8 cellular contexts compared by ENCODE assay signal in genomic region chr12:49621651-49622500, GRCh38. TPM values are rescaled to one million over a fixed set of nuclear protein-coding genes. Genes with fewer than 3 reads are reported as not detected.
DNase-seq lines count a peak whose midpoint lies in the region; ATAC-seq and TF ChIP-seq lines count a peak whose summit lies in the region.

No MANE protein-coding gene starts in this region.

- DNase-seq in T-helper 2 cell treated with Interferon-gamma antibody and Interleukin-4, amounts not matched to agents 5 μg/mL and 100 μg/mL, for 36 hours (ENCODE audit: low spot score), result no peak
- DNase-seq in T-helper 2 cell, result no peak
- DNase-seq in WERI-Rb-1, result no peak
- peak in 1 of 3 donors; percentile 61 for DNase-seq in right cardiac atrium
- no peak for DNase-seq in stimulated activated naive CD8-positive, alpha-beta T cell treated with anti-CD3 and anti-CD28 coated beads, Interleukin-15, amount 100 ng/mL, for 72 hours
- DNase-seq in NCI-H345 treated with DMSO at 0.1 percent for 48 hours (lab: John Stamatoyannopoulos, UW; ENCODE audit: unreplicated experiment), result no peak
- DNase-seq in amniotic stem cell (lab: John Stamatoyannopoulos, UW), result no peak
- no peak for DNase-seq in NCI-H1105 (lab: John Stamatoyannopoulos, UW)

- TF ChIP-seq CTCF in WERI-Rb-1 (IDR thresholded peaks at IDR 0.05; ENCODE audit: low read depth, low read length), result no peak

- H3K27ac ChIP-seq in WERI-Rb-1 (peak overlapping the region; percentile 45; the same call in 1 of the 2 replicates), right cardiac atrium (ENCODE audit: low read length) (peak overlapping the region; percentile 60)

- peaks cover 37% of the 10 kb centered on the region for H3K27me3 Mint-ChIP-seq in T-helper 2 cell treated with Interferon-gamma antibody and Interleukin-4, amounts not matched to agents 5 μg/mL and 100 μg/mL, for 36 hours (ENCODE audit: low read depth)
- H3K27me3 Mint-ChIP-seq in stimulated activated naive CD8-positive, alpha-beta T cell treated with anti-CD3 and anti-CD28 coated beads, Interleukin-15, amount 100 ng/mL, for 72 hours, result peaks cover 32% of the 10 kb centered on the region

- H3K36me3 Mint-ChIP-seq in T-helper 2 cell treated with Interferon-gamma antibody and Interleukin-4, amounts not matched to agents 5 μg/mL and 100 μg/mL, for 36 hours (ENCODE audit: low read depth), result no peaks in the 10 kb centered on the region

- ATAC-seq in right cardiac atrium, result peak in 1 of 2 donors; percentile 3
- ATAC-seq in stimulated activated naive CD8-positive, alpha-beta T cell treated with anti-CD3 and anti-CD28 coated beads, Interleukin-15, amount 100 ng/mL, for 72 hours, result no peak

- peak overlapping the region; percentile 81 for H3K4me3 Mint-ChIP-seq in T-helper 2 cell treated with Interferon-gamma antibody and Interleukin-4, amounts not matched to agents 5 μg/mL and 100 μg/mL, for 36 hours
- peak overlapping the region; percentile 79 to 87 for H3K4me3 Mint-ChIP-seq in stimulated activated naive CD8-positive, alpha-beta T cell treated with anti-CD3 and anti-CD28 coated beads, Interleukin-15, amount 100 ng/mL, for 72 hours

- H3K4me1 Mint-ChIP-seq in T-helper 2 cell treated with Interferon-gamma antibody and Interleukin-4, amounts not matched to agents 5 μg/mL and 100 μg/mL, for 36 hours (ENCODE audit: low read depth), result peaks cover 26% of the 10 kb centered on the region
- H3K4me1 Mint-ChIP-seq in stimulated activated naive CD8-positive, alpha-beta T cell treated with anti-CD3 and anti-CD28 coated beads, Interleukin-15, amount 100 ng/mL, for 72 hours, result peaks cover 29% of the 10 kb centered on the region

- H3K27me3 ChIP-seq in WERI-Rb-1 (ENCODE audit: insufficient read depth, low read depth, severe bottlenecking) (no peaks in the 10 kb centered on the region), right cardiac atrium (ENCODE audit: control insufficient read depth, insufficient read depth) (no peaks in the 10 kb centered on the region)

- H3K27ac Mint-ChIP-seq in T-helper 2 cell treated with Interferon-gamma antibody and Interleukin-4, amounts not matched to agents 5 μg/mL and 100 μg/mL, for 36 hours, result peak overlapping the region; percentile 84
- no peak overlapping the region for H3K27ac Mint-ChIP-seq in stimulated activated naive CD8-positive, alpha-beta T cell treated with anti-CD3 and anti-CD28 coated beads, Interleukin-15, amount 100 ng/mL, for 72 hours

- WGBS in right cardiac atrium, result 6% methylated on average over 33 of the region's 33 CpGs

- H3K9me3 Mint-ChIP-seq in T-helper 2 cell treated with Interferon-gamma antibody and Interleukin-4, amounts not matched to agents 5 μg/mL and 100 μg/mL, for 36 hours, result no peaks in the 10 kb centered on the region
- no peaks in the 10 kb centered on the region for H3K9me3 Mint-ChIP-seq in stimulated activated naive CD8-positive, alpha-beta T cell treated with anti-CD3 and anti-CD28 coated beads, Interleukin-15, amount 100 ng/mL, for 72 hours

- peaks cover 2% of the 10 kb centered on the region for H3K4me1 ChIP-seq in right cardiac atrium (ENCODE audit: control insufficient read depth, insufficient read depth, low read length)

- H3K36me3 ChIP-seq in WERI-Rb-1, result no peaks in the 10 kb centered on the region

- intact Hi-C loops in right cardiac atrium (cut with DNase I), result loop anchor here in 1 of 4 donors (5.0 kb wide), 1 partner anchor 40 kb away; no protein-coding TSS in a partner anchor

- no peaks in the 10 kb centered on the region for H3K9me3 ChIP-seq in WERI-Rb-1 (ENCODE audit: severe bottlenecking)
- no peaks in the 10 kb centered on the region for H3K9me3 ChIP-seq in right cardiac atrium (ENCODE audit: control insufficient read depth, low read length)

- H3K4me3 ChIP-seq in WERI-Rb-1 (ENCODE audit: low read depth, low read length) (peak overlapping the region; percentile 61), right cardiac atrium (ENCODE audit: low read length) (peak overlapping the region; percentile 56)

RNA-seq across cellular contexts. Expression of gene PRPF40B, which starts 1.5 kb away (rescaled TPM):
- total RNA-seq in right cardiac atrium, result 10 to 100 TPM; 19.2 to 26.7 (median 22.1) TPM
- 15.9 TPM for polyA plus RNA-seq in right cardiac atrium

RNA-seq across cellular contexts. Expression of gene FAM186B, which starts 16.4 kb away (rescaled TPM):
- total RNA-seq in right cardiac atrium, result under 1 TPM; 0.17 to 0.74 (median 0.43) TPM
- 0.16 TPM for polyA plus RNA-seq in right cardiac atrium

RNA-seq across cellular contexts. Expression of gene MCRS1, which starts 53.9 kb away (rescaled TPM):
- total RNA-seq in right cardiac atrium, result 100 to 1,000 TPM in 1 of 4 donors, 10 to 100 TPM in 3; 81.7 to 115 (median 87.0) TPM
- 72.3 TPM for polyA plus RNA-seq in right cardiac atrium
